ENCODE assay signal across 20 cellular contexts in genomic region chr9:126665696-126666035, GRCh38. TPM values are rescaled to one million over a fixed set of nuclear protein-coding genes. Genes with fewer than 3 reads are reported as not detected.
DNase-seq lines count a peak whose midpoint lies in the region; FAIRE-seq and TF ChIP-seq lines count a peak whose summit lies in the region.
"Had no signal": no experiment of that assay in that cellular context is flagged by ENCODE, and none has a peak within 500 bp of the region (broad histone marks: within the 10 kb centered on the region; RNA-seq: fewer than 3 reads in every experiment).

No MANE protein-coding gene starts in this region.

- H3K27ac ChIP-seq in H9 (ENCODE audit: insufficient read length, low read depth, low read length) (no peak overlapping the region), ectodermal cell (ENCODE audit: insufficient read depth, low read depth, low read length, poor library complexity, severe bottlenecking) (peak overlapping the region; percentile 72), kidney (ENCODE audit: low read depth in 2 of 2, low read length in 2 of 2) (no peak overlapping the region), suprapubic skin (no peak overlapping the region)
- H3K27ac ChIP-seq: HL-60 had no signal

- no peak overlapping the region for H3K56ac ChIP-seq in H9 (ENCODE audit: insufficient read length, low read depth, low read length)

- peak overlapping the region; percentile 57 for H3K4me2 ChIP-seq in H9 (ENCODE audit: insufficient read depth, insufficient read length, low read length)
- H3K4me2 ChIP-seq: SK-N-SH had no signal

- no peak overlapping the region for H3K4ac ChIP-seq in H9 (ENCODE audit: low read depth, low read length)

- no peaks in the 10 kb centered on the region for H3K79me2 ChIP-seq in H9 (ENCODE audit: insufficient read depth, low read length)

- H4K8ac ChIP-seq in H9 (replicated peaks; ENCODE audit: insufficient read length, low read depth, low read length): no peak overlapping the region

- TF ChIP-seq EP300 in suprapubic skin (IDR thresholded peaks at IDR 0.05): no peak

- no peak for TF ChIP-seq POLR2A in suprapubic skin (IDR thresholded peaks at IDR 0.05)

- no peak overlapping the region for H2BK20ac ChIP-seq in H9 (ENCODE audit: low read depth, low read length, poor library complexity, severe bottlenecking)

- no peaks in the 10 kb centered on the region for H3K36me3 Mint-ChIP-seq in H9 (ENCODE audit: insufficient read depth in 1 of 3, low read depth in 3 of 3)

- H3K27me3 ChIP-seq in H9 (ENCODE audit: insufficient read depth, low read length) (no peaks in the 10 kb centered on the region; the same call in 1 of the 2 replicates), ectodermal cell (ENCODE audit: control insufficient read depth, insufficient read depth, low read length, poor library complexity, severe bottlenecking) (peaks cover 7% of the 10 kb centered on the region), suprapubic skin (peaks cover 45% of the 10 kb centered on the region)

- H2BK15ac ChIP-seq in H9 (ENCODE audit: low read depth, low read length): no peak overlapping the region

- no peak overlapping the region for H2BK5ac ChIP-seq in H9 (ENCODE audit: insufficient read length, low read length)

- no peaks in the 10 kb centered on the region for H3K36me3 ChIP-seq in ectodermal cell (ENCODE audit: control insufficient read depth, insufficient read depth, low read length)
- no peaks in the 10 kb centered on the region for H3K36me3 ChIP-seq in kidney (ENCODE audit: control insufficient read depth in 1 of 2, insufficient read depth in 2 of 2, low read length in 2 of 2)
- H3K36me3 ChIP-seq in suprapubic skin: no peaks in the 10 kb centered on the region

- H3K4me3 Mint-ChIP-seq in H9: peak overlapping the region in 1 of 2 experiments; percentile 67; a peak in 2 of 5 replicates

- no CpG with 5 or more reads among the region's 14 CpGs for WGBS in H9 (ENCODE audit: extremely low coverage, insufficient read length, low lambda C conversion rate)
- WGBS in ectodermal cell, 2 experiments: 6 to 8% methylated on average over 14 of the region's 14 CpGs
- whole genome bisulfite sequencing in suprapubic skin: 100% methylated on average over 1 of the region's 14 CpGs

- peaks cover 33 to 42% of the 10 kb centered on the region in 2 experiments for H3K4me1 Mint-ChIP-seq in H9

- peaks cover 2% of the 10 kb centered on the region for H4K20me1 ChIP-seq in H9 (ENCODE audit: control insufficient read depth, insufficient read depth, insufficient read length)

- H2BK12ac ChIP-seq in H9 (ENCODE audit: insufficient read length, low read depth, low read length): no peak overlapping the region

- no peak overlapping the region for H4K5ac ChIP-seq in H9 (ENCODE audit: insufficient read length, low read depth, low read length)

- FAIRE-seq in kidney (lab: Jason Lieb, UNC): no peak
- FAIRE-seq: GM12878, GM19239 had no signal

- DNase-seq in H9 (no peak), kidney (peak; percentile 57), suprapubic skin (ENCODE audit: low spot score in 2 of 2) (no peak), superior temporal gyrus (ENCODE audit: extremely low spot score) (no peak), DMS79 treated with DMSO at 0.1 percent for 48 hours (lab: John Stamatoyannopoulos, UW) (no peak)
- DNase-seq in activated CD4-positive, alpha-beta T cell treated with anti-CD3 and anti-CD28 coated beads for 4 hours: no peak
- DNase-seq: EL, MM.1S, NCI-H1105, NCI-H187, NCI-H2171, NCI-H446 treated with DMSO at 0.1 percent for 48 hours, NCI-H774 had no signal

- no peak overlapping the region for H2AFZ ChIP-seq in H9 (ENCODE audit: low read length)

- no peak overlapping the region for H3T11ph ChIP-seq in H9 (ENCODE audit: low read length)

- H3K4me3 ChIP-seq in ectodermal cell (ENCODE audit: insufficient read depth, low read depth, low read length) (peak overlapping the region; percentile 20), kidney (ENCODE audit: low read length in 2 of 2) (no peak overlapping the region), suprapubic skin (peak overlapping the region; percentile 10)
- H3K4me3 ChIP-seq: GM12878 had no signal

- H3K79me1 ChIP-seq in H9 (ENCODE audit: insufficient read depth, low read depth, low read length, poor library complexity, severe bottlenecking): no peaks in the 10 kb centered on the region

- H2AK5ac ChIP-seq in H9 (ENCODE audit: insufficient read length, low read length): no peak overlapping the region

- H4K91ac ChIP-seq in H9 (ENCODE audit: insufficient read length, low read depth, low read length): no peak overlapping the region

- no peak for TF ChIP-seq CTCF in H9 (conservative IDR thresholded peaks at IDR 0.05)
- TF ChIP-seq CTCF in kidney (IDR thresholded peaks at IDR 0.05; ENCODE audit: borderline replicate concordance, extremely low read depth, insufficient read depth): no peak
- no peak for TF ChIP-seq CTCF in suprapubic skin (IDR thresholded peaks at IDR 0.05)

- no peak overlapping the region for H3K23ac ChIP-seq in H9 (ENCODE audit: insufficient read length, low read depth, low read length)

- H3K23me2 ChIP-seq in H9 (ENCODE audit: insufficient read length, low read depth, low read length, poor library complexity, severe bottlenecking): peaks cover 3% of the 10 kb centered on the region

- no peak overlapping the region for H3K18ac ChIP-seq in H9 (ENCODE audit: insufficient read length, low read depth, low read length)

- no peak overlapping the region for H2BK120ac ChIP-seq in H9 (ENCODE audit: low read depth, low read length, poor library complexity, severe bottlenecking)

- no peak overlapping the region for H3K14ac ChIP-seq in H9 (ENCODE audit: insufficient read depth, low read length)

- H3K27me3 Mint-ChIP-seq in H9 (ENCODE audit: low read depth): peaks cover 21% of the 10 kb centered on the region

- H3K9me3 ChIP-seq in H9 (ENCODE audit: control insufficient read depth, low read depth, low read length): no peaks in the 10 kb centered on the region
- H3K9me3 ChIP-seq in ectodermal cell (ENCODE audit: control insufficient read depth, low read length): no peaks in the 10 kb centered on the region
- H3K9me3 ChIP-seq in kidney (ENCODE audit: control insufficient read depth in 1 of 2, low read length in 2 of 2): no peaks in the 10 kb centered on the region
- no peaks in the 10 kb centered on the region for H3K9me3 ChIP-seq in suprapubic skin
- H3K9me3 ChIP-seq: SK-N-SH had no signal

- no peak overlapping the region for H3K9ac ChIP-seq in H9 (ENCODE audit: extremely low read depth, insufficient read length, low read length)
- no peak overlapping the region for H3K9ac ChIP-seq in kidney (ENCODE audit: low read length in 2 of 2)
- H3K9ac ChIP-seq: SK-N-SH had no signal

- peaks cover 8% of the 10 kb centered on the region; the same call in 1 of the 2 replicates for H3K4me1 ChIP-seq in H9 (ENCODE audit: insufficient read depth, low read length)
- H3K4me1 ChIP-seq in ectodermal cell (ENCODE audit: control insufficient read depth, insufficient read depth, low read length): peaks cover 58% of the 10 kb centered on the region
- no peaks in the 10 kb centered on the region for H3K4me1 ChIP-seq in kidney (ENCODE audit: control insufficient read depth in 1 of 2, insufficient read depth in 1 of 2, low read depth in 1 of 2, low read length in 2 of 2)
- H3K4me1 ChIP-seq in suprapubic skin: peaks cover 36% of the 10 kb centered on the region

- H3K9me3 Mint-ChIP-seq in H9: no peaks in the 10 kb centered on the region

- H3K27ac Mint-ChIP-seq in H9: no peak overlapping the region

- intact Hi-C loops in kidney (cut with DNase I): no loop called here

RNA-seq across cellular contexts. Expression of gene LMX1B, which starts 51.9 kb away (rescaled TPM):
- total RNA-seq in H9 (2021): 0.70 and 0.85 TPM in 2 replicates
- polyA plus RNA-seq in ectodermal cell (2013, experiment 1 of 4): 15.4 TPM
- polyA plus RNA-seq in ectodermal cell (2013, experiment 2 of 4): 16.8 TPM
- polyA plus RNA-seq in ectodermal cell (2013, experiment 3 of 4): 7.1 TPM
- polyA plus RNA-seq in ectodermal cell (2013, experiment 4 of 4): 9.0 TPM
- total RNA-seq in kidney: 0.57 TPM
- polyA plus RNA-seq in kidney (ENCODE audit: insufficient read depth, low read depth, low replicate concordance): 2.6 TPM
- 1 to 10 TPM; 2.4 to 7.8 (median 5.7) TPM for total RNA-seq in suprapubic skin
- total RNA-seq: GM12878 had no signal
- polyA plus RNA-seq: AG04450, BJ, GM12878, SK-N-SH had no signal

Comparison
In these comparisons a context has a peak if more than half of its experiments do, and no peak if none do; other contexts are left out.
1. H3K4me3 ChIP-seq: peak in ectodermal cell (single experiment) and suprapubic skin (single experiment); none in kidney (0 of 2).